8 cellular contexts compared by ENCODE assay signal in the genomic region with DNA sequence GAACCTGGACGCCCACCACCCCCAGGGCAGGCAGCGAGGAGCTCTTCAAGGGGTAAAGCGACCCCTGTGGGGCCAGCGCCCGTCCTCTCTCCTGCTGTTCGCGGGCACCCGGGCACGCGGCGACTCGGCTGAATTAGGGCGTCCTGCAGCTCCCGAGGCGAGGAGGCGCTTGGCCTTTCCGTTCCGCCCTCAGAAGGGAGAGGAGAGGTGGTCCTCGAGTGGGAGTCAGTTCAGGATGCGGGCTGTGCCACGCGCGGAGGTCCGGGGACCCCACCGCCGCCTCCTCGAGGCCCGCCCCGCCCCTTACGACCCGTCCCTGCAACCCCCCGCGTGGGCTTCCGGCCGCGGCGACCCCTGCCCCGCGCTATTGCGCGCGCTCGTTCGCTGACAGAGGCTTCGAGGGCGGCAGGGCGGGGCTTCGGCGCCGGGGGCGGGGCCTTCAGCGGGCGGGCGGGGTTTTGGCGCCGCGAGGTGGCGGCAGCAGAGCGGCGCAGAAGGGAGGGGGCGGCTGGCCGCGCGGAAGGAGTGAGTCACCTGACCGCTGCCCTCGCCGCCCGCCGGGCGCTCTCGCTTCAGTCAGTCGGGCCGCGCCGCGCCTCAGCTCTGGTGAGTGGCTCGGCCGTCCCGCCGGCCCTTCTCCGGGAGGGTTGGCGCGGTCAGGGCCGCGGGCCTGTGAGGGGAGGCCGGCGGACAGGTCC. TPM values are rescaled to one million over a fixed set of nuclear protein-coding genes. Genes with fewer than 3 reads are reported as not detected.
DNase-seq lines count a peak whose midpoint lies in the region; ATAC-seq and TF ChIP-seq lines count a peak whose summit lies in the region.

A gene (plus strand): TSS at position 575 of the 698 bp plus-strand sequence. CDS start 22,359 bp downstream, outside the sequence.

- DNase-seq in DND-41: peak; percentile 86
- peak; percentile 53 for DNase-seq in GOT3 (lab: John Stamatoyannopoulos, UW)
- peak; percentile 92 for DNase-seq in M059J (ENCODE audit: low read depth)
- peak; percentile 83 for DNase-seq in activated T-helper 9 cell treated with anti-CD3 and anti-CD28 coated beads, Interleukin-2, amount 50 U/mL, for 16 hours (ENCODE audit: low read depth)
- DNase-seq in fibroblast of pulmonary artery (ENCODE audit: low read depth): peak; percentile 93
- peak; percentile 93 for DNase-seq in nephron progenitor cell
- DNase-seq in stimulated activated naive CD8-positive, alpha-beta T cell treated with anti-CD3 and anti-CD28 coated beads, Interleukin-15, amount 100 ng/mL, for 72 hours: peak; percentile 87 to 90

- peak; percentile 75 for ATAC-seq in DND-41 (ENCODE audit: insufficient read depth, low read depth)
- ATAC-seq in stimulated activated naive CD8-positive, alpha-beta T cell treated with anti-CD3 and anti-CD28 coated beads, Interleukin-15, amount 100 ng/mL, for 72 hours: peak; percentile 81

- H3K4me2 ChIP-seq in DND-41 (ENCODE audit: insufficient read depth, low read length): peak within 1 kb of the TSS; percentile 93

- peak within 1 kb of the TSS; percentile 88 for H3K27ac Mint-ChIP-seq in nephron progenitor cell
- peak within 1 kb of the TSS; percentile 98 to 99 for H3K27ac Mint-ChIP-seq in stimulated activated naive CD8-positive, alpha-beta T cell treated with anti-CD3 and anti-CD28 coated beads, Interleukin-15, amount 100 ng/mL, for 72 hours

- TF ChIP-seq CTCF in DND-41 (IDR thresholded peaks at IDR 0.05; ENCODE audit: borderline replicate concordance, extremely low read depth, low read length, poor library complexity, severe bottlenecking) (peak; percentile 58), fibroblast of pulmonary artery (IDR thresholded peaks at IDR 0.05; ENCODE audit: low read length, missing control alignments) (no peak), nephron progenitor cell (IDR thresholded peaks at IDR 0.05) (no peak)

- H3K4me1 ChIP-seq in DND-41 (ENCODE audit: insufficient read depth, low read length): peaks cover 56% of the 10 kb centered on the region

- peak; percentile 81 for TF ChIP-seq POLR2A in Raji (IDR thresholded peaks at IDR 0.05; ENCODE audit: insufficient read depth, low read depth, low read length)

- H3K9me3 Mint-ChIP-seq in nephron progenitor cell: peaks cover 44% of the 10 kb centered on the region
- peaks cover 0 to 13% of the 10 kb centered on the region in 2 donors for H3K9me3 Mint-ChIP-seq in stimulated activated naive CD8-positive, alpha-beta T cell treated with anti-CD3 and anti-CD28 coated beads, Interleukin-15, amount 100 ng/mL, for 72 hours

- peak within 1 kb of the TSS; percentile 77 for H3K9ac ChIP-seq in DND-41 (ENCODE audit: low read depth, low read length)

- H3K79me2 ChIP-seq in DND-41 (ENCODE audit: insufficient read depth, low read length): peaks cover 44% of the 10 kb centered on the region

- peak within 1 kb of the TSS; percentile 94 for H3K4me3 Mint-ChIP-seq in nephron progenitor cell
- H3K4me3 Mint-ChIP-seq in stimulated activated naive CD8-positive, alpha-beta T cell treated with anti-CD3 and anti-CD28 coated beads, Interleukin-15, amount 100 ng/mL, for 72 hours: peak within 1 kb of the TSS; percentile 85 to 98

- peak within 1 kb of the TSS; percentile 82 for H2AFZ ChIP-seq in DND-41 (ENCODE audit: low read depth, low read length)

- H3K4me3 ChIP-seq in DND-41 (ENCODE audit: low read depth in 1 of 2, low read length in 2 of 2) (peak within 1 kb of the TSS; percentile 40 to 78), fibroblast of pulmonary artery (replicated peaks; ENCODE audit: low read depth, low read length) (peak within 1 kb of the TSS; percentile 95)

- peaks cover 3% of the 10 kb centered on the region for H3K27me3 Mint-ChIP-seq in nephron progenitor cell (ENCODE audit: low read depth, poor library complexity)
- H3K27me3 Mint-ChIP-seq in stimulated activated naive CD8-positive, alpha-beta T cell treated with anti-CD3 and anti-CD28 coated beads, Interleukin-15, amount 100 ng/mL, for 72 hours: no peaks in the 10 kb centered on the region

- no peaks in the 10 kb centered on the region; the same call in 1 of the 2 replicates for H3K36me3 ChIP-seq in DND-41 (ENCODE audit: insufficient read depth, low read length)

- peak within 1 kb of the TSS; percentile 79 for H3K27ac ChIP-seq in DND-41 (ENCODE audit: low read length)

- peaks cover 34% of the 10 kb centered on the region for H3K36me3 Mint-ChIP-seq in nephron progenitor cell (ENCODE audit: low read depth)

- peaks cover 35% of the 10 kb centered on the region for H4K20me1 ChIP-seq in DND-41 (ENCODE audit: insufficient read depth, low read length)

- no peaks in the 10 kb centered on the region for H3K9me3 ChIP-seq in DND-41 (ENCODE audit: insufficient read depth, low read length, severe bottlenecking)

- peaks cover 42% of the 10 kb centered on the region for H3K4me1 Mint-ChIP-seq in nephron progenitor cell
- H3K4me1 Mint-ChIP-seq in stimulated activated naive CD8-positive, alpha-beta T cell treated with anti-CD3 and anti-CD28 coated beads, Interleukin-15, amount 100 ng/mL, for 72 hours: peaks cover 83% of the 10 kb centered on the region

- H3K27me3 ChIP-seq in DND-41 (ENCODE audit: insufficient read depth, low read length, poor library complexity): no peaks in the 10 kb centered on the region

RNA-seq across cellular contexts. Expression of the gene that starts here (rescaled TPM):
- 25.5 and 38.3 TPM in 2 replicates for total RNA-seq in M059J (2014; rRNA removed; shearing (Covaris generic))

Comparison
In these comparisons a context has a peak if more than half of its experiments do, and no peak if none do; other contexts are left out.
1. Peak in every context shown above with its lines: DNase-seq, ATAC-seq, H3K4me3 ChIP-seq and H3K27ac ChIP-seq.